13 cellular contexts compared by ENCODE assay signal in genomic region chr5:158855510-158855909, GRCh38.
A peak's percentile ranks its signal among the peaks of the same experiment; 100 is the strongest.
DNase-seq lines count a peak whose midpoint lies in the region; ATAC-seq, FAIRE-seq and TF ChIP-seq lines count a peak whose summit lies in the region.
"Had no signal": no experiment of that assay in that cellular context is flagged by ENCODE, and none has a peak within 500 bp of the region (broad histone marks: within the 10 kb centered on the region; RNA-seq: fewer than 3 reads in every experiment).

No MANE protein-coding gene starts in this region.

- in situ Hi-C loops in Caki2 (cut with HindIII; ENCODE audit: low pct_unique_long_range_greater_than_20kb, low sequenced_read_pairs), result no loop called here

- H3K27me3 Mint-ChIP-seq in stimulated activated naive B cell treated with anti-CD40 and anti-IgM and Interleukin-4, amounts not matched to agents 10 μg/mL and 1 μg/mL and 100 μg/mL, for 72 hours, result no peaks in the 10 kb centered on the region
- H3K27me3 Mint-ChIP-seq in mesothelial cell of epicardium (ENCODE audit: low read depth), result peaks cover 60% of the 10 kb centered on the region

- peak in 1 of 2 donors; percentile 33 for ATAC-seq in stimulated activated naive B cell treated with anti-CD40 and anti-IgM and Interleukin-4, amounts not matched to agents 10 μg/mL and 1 μg/mL and 100 μg/mL, for 72 hours (replicated peaks)
- ATAC-seq: HCT116 had no signal

- peak; percentile 58 for FAIRE-seq in bronchial epithelial cell (lab: Jason Lieb, UNC)

- H3K36me3 ChIP-seq in bronchial epithelial cell (ENCODE audit: control insufficient read depth, insufficient read depth, low read length), result no peaks in the 10 kb centered on the region

- peaks cover 48 to 89% of the 10 kb centered on the region in 2 donors for H3K4me1 Mint-ChIP-seq in stimulated activated naive B cell treated with anti-CD40 and anti-IgM and Interleukin-4, amounts not matched to agents 10 μg/mL and 1 μg/mL and 100 μg/mL, for 72 hours
- no peaks in the 10 kb centered on the region for H3K4me1 Mint-ChIP-seq in mesothelial cell of epicardium

- peak overlapping the region; percentile 2 to 45 for H3K4me3 Mint-ChIP-seq in stimulated activated naive B cell treated with anti-CD40 and anti-IgM and Interleukin-4, amounts not matched to agents 10 μg/mL and 1 μg/mL and 100 μg/mL, for 72 hours
- no peak overlapping the region for H3K4me3 Mint-ChIP-seq in mesothelial cell of epicardium

- DNase-seq in Caki2 (ENCODE audit: low read depth) (peak; percentile 11), NCI-H460 (ENCODE audit: extremely low read depth, low read depth) (peak; percentile 55), bronchial epithelial cell (ENCODE audit: low read depth) (peak; percentile 58), AML-193 (lab: John Stamatoyannopoulos, UW) (no peak), NCI-H1694 treated with DMSO at 0.1 percent for 48 hours (lab: John Stamatoyannopoulos, UW) (no peak), mesothelial cell of epicardium (ENCODE audit: low spot score in 2 of 2, unreplicated experiment in 2 of 2) (no peak)
- no peak for DNase-seq in stimulated activated naive B cell treated with anti-CD40 and anti-IgM and Interleukin-4, amounts not matched to agents 10 μg/mL and 1 μg/mL and 100 μg/mL, for 72 hours
- DNase-seq: Caco-2, KBM-7, NCI-H1092, NCI-H1694, SIG-M5 had no signal

- no peak for TF ChIP-seq CTCF in bronchial epithelial cell (IDR thresholded peaks at IDR 0.05; ENCODE audit: insufficient read depth, low read length, severe bottlenecking)
- TF ChIP-seq CTCF in mesothelial cell of epicardium (IDR thresholded peaks at IDR 0.05; ENCODE audit: unreplicated experiment), result no peak

- H3K27ac Mint-ChIP-seq in stimulated activated naive B cell treated with anti-CD40 and anti-IgM and Interleukin-4, amounts not matched to agents 10 μg/mL and 1 μg/mL and 100 μg/mL, for 72 hours, result peak overlapping the region; percentile 84
- H3K27ac Mint-ChIP-seq in mesothelial cell of epicardium, result no peak overlapping the region

- H3K4me3 ChIP-seq in bronchial epithelial cell (ENCODE audit: low read depth, low read length), result no peak overlapping the region

- peaks cover 15 to 24% of the 10 kb centered on the region in 2 donors for H3K36me3 Mint-ChIP-seq in stimulated activated naive B cell treated with anti-CD40 and anti-IgM and Interleukin-4, amounts not matched to agents 10 μg/mL and 1 μg/mL and 100 μg/mL, for 72 hours
- no peaks in the 10 kb centered on the region for H3K36me3 Mint-ChIP-seq in mesothelial cell of epicardium

- peaks cover 2% of the 10 kb centered on the region for H3K27me3 ChIP-seq in bronchial epithelial cell (ENCODE audit: control insufficient read depth, insufficient read depth, low read length)

- H3K9me3 Mint-ChIP-seq in stimulated activated naive B cell treated with anti-CD40 and anti-IgM and Interleukin-4, amounts not matched to agents 10 μg/mL and 1 μg/mL and 100 μg/mL, for 72 hours, result peaks cover 0 to 4% of the 10 kb centered on the region in 2 donors
- H3K9me3 Mint-ChIP-seq in mesothelial cell of epicardium, result no peaks in the 10 kb centered on the region

Comparison
In these comparisons a context has a peak if more than half of its experiments do, and no peak if none do; other contexts are left out.
1. DNase-seq: peak in Caki2 (single experiment), NCI-H460 (single experiment) and bronchial epithelial cell (single experiment); none in stimulated activated naive B cell treated with anti-CD40 and anti-IgM and Interleukin-4, amounts not matched to agents 10 μg/mL and 1 μg/mL and 100 μg/mL, for 72 hours (single experiment), AML-193 (0 of 2), NCI-H1694 treated with DMSO at 0.1 percent for 48 hours (single experiment) and mesothelial cell of epicardium (0 of 2).